8 cellular contexts compared by ENCODE assay signal in genomic region chr1:206635080-206635982, GRCh38. TPM values are rescaled to one million over a fixed set of nuclear protein-coding genes. Genes with fewer than 3 reads are reported as not detected.
DNase-seq lines count a peak whose midpoint lies in the region; ATAC-seq and TF ChIP-seq lines count a peak whose summit lies in the region.

Gene DYRK3, plus strand, starts transcription at chr1:206635536. Its CDS starts 168 bp downstream, at chr1:206635704.

- H3K36me3 Mint-ChIP-seq in activated naive CD4-positive, alpha-beta T cell treated with anti-CD3 and anti-CD28 coated beads, Interleukin-2, amount 50 U/mL, for 24 hours = no peaks in the 10 kb centered on the region

- H3K27ac ChIP-seq in temporal lobe (ENCODE audit: low read depth, low read length) = no peak within 1 kb of the TSS

- H3K4me3 Mint-ChIP-seq in activated naive CD4-positive, alpha-beta T cell treated with anti-CD3 and anti-CD28 coated beads, Interleukin-2, amount 50 U/mL, for 24 hours = peak within 1 kb of the TSS; percentile 91

- ATAC-seq in HG02571 (IDR thresholded peaks at IDR 0.05; ENCODE audit: unreplicated experiment) (peak; percentile 87), SK-N-SH treated with all-trans-retinoic acid at 6 μM for 48 hours (peak; percentile 90)

- POLR2A ChIA-PET in GM10248 (lab: Yijun Ruan, JAX) = interaction anchor here (0.7 to 1.5 kb wide), 9 partner anchors 13 to 347 kb away, joined by 3 to 6 read pairs (median 4); partner anchors contain the start of genes EIF2D and IKBKE

- DNase-seq in GM10248 (ENCODE audit: extremely low spot score) = peak; percentile 97
- DNase-seq in NCI-H1048 (lab: John Stamatoyannopoulos, UW) = peak; percentile 96
- DNase-seq in glomerular endothelial cell (ENCODE audit: extremely low read depth, low read depth, low spot score) = no peak
- DNase-seq in occipital lobe (lab: John Stamatoyannopoulos, UW) = peak; percentile 93

- H3K27ac Mint-ChIP-seq in activated naive CD4-positive, alpha-beta T cell treated with anti-CD3 and anti-CD28 coated beads, Interleukin-2, amount 50 U/mL, for 24 hours = peak within 1 kb of the TSS; percentile 93

- peaks cover 4% of the 10 kb centered on the region for H3K27me3 Mint-ChIP-seq in activated naive CD4-positive, alpha-beta T cell treated with anti-CD3 and anti-CD28 coated beads, Interleukin-2, amount 50 U/mL, for 24 hours

- TF ChIP-seq CTCF in GM10248 (IDR thresholded peaks at IDR 0.05; ENCODE audit: control extremely low read depth, extremely low read depth, low read depth, missing control alignments) = no peak

- H3K4me1 Mint-ChIP-seq in activated naive CD4-positive, alpha-beta T cell treated with anti-CD3 and anti-CD28 coated beads, Interleukin-2, amount 50 U/mL, for 24 hours = peaks cover 15% of the 10 kb centered on the region

- CTCF ChIA-PET in GM10248 (lab: Yijun Ruan, JAX) = interaction anchor here (0.6 to 10.3 kb wide), 44 partner anchors 8 to 350 kb away, joined by 3 to 314 read pairs (median 5); partner anchors contain the start of genes EIF2D and IL19

- H3K9me3 Mint-ChIP-seq in activated naive CD4-positive, alpha-beta T cell treated with anti-CD3 and anti-CD28 coated beads, Interleukin-2, amount 50 U/mL, for 24 hours = no peaks in the 10 kb centered on the region

TF ChIP-seq in SK-N-SH treated with all-trans-retinoic acid at 6 μM for 48 hours, 23 proteins besides CTCF, POLR2A, EP300 and RAD21:
- TF ChIP-seq PATZ1 (CRISPR knock-in tag; IDR thresholded peaks at IDR 0.05; ENCODE audit: borderline replicate concordance) (no peak), ARNTL (CRISPR knock-in tag; IDR thresholded peaks at IDR 0.05; ENCODE audit: borderline replicate concordance, low read depth) (no peak), SNAI2 (CRISPR knock-in tag; IDR thresholded peaks at IDR 0.05) (no peak), OSR1 (CRISPR knock-in tag; IDR thresholded peaks at IDR 0.05) (no peak), PPARA (CRISPR knock-in tag; IDR thresholded peaks at IDR 0.05; ENCODE audit: borderline replicate concordance) (no peak), GLIS3 (CRISPR knock-in tag; IDR thresholded peaks at IDR 0.05) (no peak), CREB5 (CRISPR knock-in tag; IDR thresholded peaks at IDR 0.05; ENCODE audit: low read depth) (no peak), ZNF8 (CRISPR knock-in tag; IDR thresholded peaks at IDR 0.05) (no peak), RARB (CRISPR knock-in tag; IDR thresholded peaks at IDR 0.05) (no peak), TSHZ2 (CRISPR knock-in tag; IDR thresholded peaks at IDR 0.05) (no peak), ISL1 (CRISPR knock-in tag; IDR thresholded peaks at IDR 0.05) (no peak), CSDC2 (CRISPR knock-in tag; IDR thresholded peaks at IDR 0.05) (no peak), ZNF70 (CRISPR knock-in tag; IDR thresholded peaks at IDR 0.05) (no peak), ESRRG (CRISPR knock-in tag; IDR thresholded peaks at IDR 0.05) (no peak), POU6F1 (CRISPR knock-in tag; IDR thresholded peaks at IDR 0.05; ENCODE audit: borderline replicate concordance, low read depth) (no peak; the same call in 1 of the 2 replicates)

RNA-seq across cellular contexts. Expression of gene DYRK3, which starts in this region (rescaled TPM):
- total RNA-seq in glomerular endothelial cell (13.3 and 15.8 TPM in 2 replicates), occipital lobe (18.2 TPM), temporal lobe (12.8 TPM)
